8 cellular contexts compared by ENCODE assay signal in genomic region chrX:49177338-49177833, GRCh38. TPM values are rescaled to one million over a fixed set of nuclear protein-coding genes. Genes with fewer than 3 reads are reported as not detected.
DNase-seq lines count a peak whose midpoint lies in the region; ATAC-seq, FAIRE-seq and TF ChIP-seq lines count a peak whose summit lies in the region.

No MANE protein-coding gene starts in this region.

- H3K27ac ChIP-seq in A673 (ENCODE audit: low read depth, low read length, poor library complexity, severe bottlenecking) (peak overlapping the region; percentile 37), HepG2 (ENCODE audit: extremely low read length, insufficient read depth, low read length) (no peak overlapping the region)

- H3K4me1 ChIP-seq in A673 (ENCODE audit: insufficient read depth, low read length, poor library complexity, severe bottlenecking) (no peaks in the 10 kb centered on the region), HepG2 (ENCODE audit: insufficient read depth, low read length) (no peaks in the 10 kb centered on the region)

- TF ChIP-seq CTCF in A673 (conservative IDR thresholded peaks at IDR 0.05; ENCODE audit: low read depth, low read length) (no peak), HepG2 (CRISPR knock-in tag; IDR thresholded peaks at IDR 0.05) (peak; percentile 39)

- no peak for TF ChIP-seq RAD21 in HepG2 (CRISPR knock-in tag; IDR thresholded peaks at IDR 0.05)

- DNase-seq in A673 (ENCODE audit: low spot score) = no peak
- DNase-seq in HuH-7 (ENCODE audit: low spot score) = peak; percentile 54
- DNase-seq in activated naive CD8-positive, alpha-beta T cell treated with anti-CD3 and anti-CD28 coated beads, Interleukin-2, amount 10 ng/mL, durations not matched to agents 7 days and 5 days = no peak
- no peak for DNase-seq in HepG2 (ENCODE audit: low spot score)
- no peak for DNase-seq in stimulated activated CD4-positive, alpha-beta T cell treated with anti-CD3 and anti-CD28 coated beads, Interleukin-4, amount 100 ng/mL, for 4 hours
- no peak for DNase-seq in HEK293T (ENCODE audit: extremely low spot score)
- no peak for DNase-seq in HT-29 (ENCODE audit: low spot score)

- TF ChIP-seq POLR2A in HepG2 (IDR thresholded peaks at IDR 0.05; ENCODE audit: insufficient read depth in 1 of 2, low read depth in 2 of 2, low read length in 2 of 2) = no peak

- no peak overlapping the region for H3K4me3 ChIP-seq in A673 (ENCODE audit: low read depth, low read length, poor library complexity, severe bottlenecking)
- H3K4me3 ChIP-seq in HepG2 (replicated peaks in 1 of 3; ENCODE audit: insufficient read depth in 1 of 3, low read depth in 2 of 3, low read length in 3 of 3) = no peak overlapping the region

- H3K27me3 Mint-ChIP-seq in activated naive CD8-positive, alpha-beta T cell treated with anti-CD3 and anti-CD28 coated beads, Interleukin-2, amount 10 ng/mL, durations not matched to agents 7 days and 5 days = no peaks in the 10 kb centered on the region

- peak; percentile 50 for ATAC-seq in activated naive CD8-positive, alpha-beta T cell treated with anti-CD3 and anti-CD28 coated beads, Interleukin-2, amount 10 ng/mL, durations not matched to agents 7 days and 5 days (ENCODE audit: low read depth)
- ATAC-seq in HepG2 = peak; percentile 64
- no peak for ATAC-seq in HG02973 (IDR thresholded peaks at IDR 0.05; ENCODE audit: unreplicated experiment)

- no peaks in the 10 kb centered on the region for H3K79me2 ChIP-seq in HepG2 (ENCODE audit: insufficient read depth, low read length)

- H4K20me1 ChIP-seq in HepG2 (ENCODE audit: insufficient read depth, low read length) = no peaks in the 10 kb centered on the region

- in situ Hi-C loops in HepG2 (cut with HindIII; ENCODE audit: extremely low pct_ligation_motif_present, low pct_unique_long_range_greater_than_20kb) = no loop called here

- H3K4me1 Mint-ChIP-seq in activated naive CD8-positive, alpha-beta T cell treated with anti-CD3 and anti-CD28 coated beads, Interleukin-2, amount 10 ng/mL, durations not matched to agents 7 days and 5 days = peaks cover 15% of the 10 kb centered on the region

- intact Hi-C loops in A673 (cut with micrococcal nuclease; ENCODE audit: unreplicated experiment) = no loop called here
- intact Hi-C loops in HepG2 (cut with micrococcal nuclease; ENCODE audit: unreplicated experiment) = no loop called here

- H3K27ac Mint-ChIP-seq in activated naive CD8-positive, alpha-beta T cell treated with anti-CD3 and anti-CD28 coated beads, Interleukin-2, amount 10 ng/mL, durations not matched to agents 7 days and 5 days = peak overlapping the region; percentile 64

- no peaks in the 10 kb centered on the region for H3K9me3 Mint-ChIP-seq in activated naive CD8-positive, alpha-beta T cell treated with anti-CD3 and anti-CD28 coated beads, Interleukin-2, amount 10 ng/mL, durations not matched to agents 7 days and 5 days

- H3K36me3 Mint-ChIP-seq in activated naive CD8-positive, alpha-beta T cell treated with anti-CD3 and anti-CD28 coated beads, Interleukin-2, amount 10 ng/mL, durations not matched to agents 7 days and 5 days = peaks cover 23% of the 10 kb centered on the region

- H3K9ac ChIP-seq in HepG2 (ENCODE audit: insufficient read depth, low read depth, low read length) = no peak overlapping the region

- no peak overlapping the region for H3K4me2 ChIP-seq in HepG2 (ENCODE audit: low read depth, low read length)

- CTCF ChIA-PET in A673 (lab: Charles Lee) (no interaction called here), HepG2 (lab: Yijun Ruan, JAX; ENCODE audit: low intra/inter-chr PET ratio, low total read pairs) (no interaction called here), HEK293T (lab: Yijun Ruan, JAX) (no interaction called here)

- TF ChIP-seq EP300 in HepG2 (IDR thresholded peaks at IDR 0.05; ENCODE audit: low read depth in 2 of 2, low read length in 2 of 2) (no peak), HepG2 (CRISPR knock-in tag; IDR thresholded peaks at IDR 0.05; ENCODE audit: borderline replicate concordance) (no peak)

- POLR2A ChIA-PET in A673 (lab: Charles Lee; ENCODE audit: low non-redundant PET) = no interaction called here
- POLR2A ChIA-PET in activated naive CD8-positive, alpha-beta T cell treated with anti-CD3 and anti-CD28 coated beads, Interleukin-2, amount 10 ng/mL, durations not matched to agents 7 days and 5 days (lab: Charles Lee) = no interaction called here
- POLR2A ChIA-PET in HepG2 (lab: Yijun Ruan, JAX) = no interaction called here
- POLR2A ChIA-PET in HEK293T (lab: Yijun Ruan, JAX) = no interaction called here

- 97% methylated on average over 4 of the region's 4 CpGs for WGBS in HepG2 (ENCODE audit: low lambda C conversion rate)

- BruUV-seq in A673 (replicated peaks; lab: Mats Ljungman, UMichigan) = no TSS peak
- no TSS peak for BruUV-seq in HepG2 (replicated peaks; lab: Mats Ljungman, UMichigan)

- H3K27me3 ChIP-seq in A673 (replicated peaks; ENCODE audit: insufficient read depth, low read depth, low read length, poor library complexity) = no peaks in the 10 kb centered on the region
- H3K27me3 ChIP-seq in HepG2 (ENCODE audit: control insufficient read depth in 1 of 2, insufficient read depth in 2 of 2, low read length in 2 of 2) = no peaks in the 10 kb centered on the region

- H3K9me3 ChIP-seq in A673 (ENCODE audit: low read depth, low read length, poor library complexity, severe bottlenecking) (no peaks in the 10 kb centered on the region), HepG2 (ENCODE audit: low read length) (no peaks in the 10 kb centered on the region)

- no peak overlapping the region for H2AFZ ChIP-seq in HepG2 (ENCODE audit: low read length)

- H3K4me3 Mint-ChIP-seq in activated naive CD8-positive, alpha-beta T cell treated with anti-CD3 and anti-CD28 coated beads, Interleukin-2, amount 10 ng/mL, durations not matched to agents 7 days and 5 days = no peak overlapping the region

- H3K36me3 ChIP-seq in A673 (ENCODE audit: insufficient read depth, low read length, poor library complexity, severe bottlenecking) (peaks cover 7% of the 10 kb centered on the region), HepG2 (replicated peaks in 1 of 2; ENCODE audit: control insufficient read depth in 1 of 2, insufficient read depth in 2 of 2, low read length in 2 of 2) (peaks cover 0 to 2% of the 10 kb centered on the region in 2 experiments; a peak in 1 of 5 replicates)

- no peak for FAIRE-seq in HepG2 (lab: Jason Lieb, UNC)

RNA-seq across cellular contexts. Expression of gene PLP2, which starts 5.7 kb away (rescaled TPM):
- total RNA-seq in A673 (2021) = 70.0 and 87.5 TPM in 2 replicates
- total RNA-seq in activated naive CD8-positive, alpha-beta T cell treated with anti-CD3 and anti-CD28 coated beads, Interleukin-2, amount 10 ng/mL, durations not matched to agents 7 days and 5 days = 10 to 100 TPM; 47.5 to 50.4 TPM
- 0.18 and 0.40 TPM in 2 replicates for total RNA-seq in HepG2 (2016; rRNA removed; fragmentation: Illumina TruSeq; extraction: Trizol)
- total RNA-seq in HepG2 (2016; cell fraction: cytosol; rRNA removed; fragmentation: Illumina TruSeq; extraction: Trizol; ENCODE audit: low read depth) = not detected in 2 replicates
- total RNA-seq in HepG2 (2016; cell fraction: insoluble cytoplasmic fraction; rRNA removed; fragmentation: Illumina TruSeq; extraction: Trizol) = 0.19 and 0.24 TPM in 2 replicates
- 0.45 TPM in 1 of 2 replicates, not detected in the other for total RNA-seq in HepG2 (2016; cell fraction: membrane; rRNA removed; fragmentation: Illumina TruSeq; extraction: Trizol)
- total RNA-seq in HepG2 (2016; cell fraction: nucleus; rRNA removed; fragmentation: Illumina TruSeq; extraction: Trizol) = 0.50 TPM in 1 of 2 replicates, not detected in the other
- polyA plus RNA-seq in HepG2 (2011; rRNA removed) = 3.6 and 5.1 TPM in 2 replicates
- polyA plus RNA-seq in HepG2 (2011; cell fraction: cytosol; rRNA removed) = 4.2 and 6.6 TPM in 2 replicates
- polyA plus RNA-seq in HepG2 (2011; cell fraction: nucleus; rRNA removed) = 1.5 and 1.9 TPM in 2 replicates
- 2.8 and 4.2 TPM in 2 replicates for polyA plus RNA-seq in HepG2 (2012)
- polyA plus RNA-seq in HepG2 (2016; cell fraction: cytosol; fragmentation: Illumina TruSeq; extraction: Trizol; ENCODE audit: low read depth) = 0.70 and 0.82 TPM in 2 replicates
- polyA plus RNA-seq in HepG2 (2016; cell fraction: insoluble cytoplasmic fraction; fragmentation: Illumina TruSeq; extraction: Trizol; ENCODE audit: low read depth) = 0.23 and 0.32 TPM in 2 replicates
- polyA plus RNA-seq in HepG2 (2016; cell fraction: membrane; fragmentation: Illumina TruSeq; extraction: Trizol; ENCODE audit: low read depth) = 0.83 and 0.88 TPM in 2 replicates
- polyA plus RNA-seq in HepG2 (2016; cell fraction: nucleus; fragmentation: Illumina TruSeq; extraction: Trizol; ENCODE audit: insufficient read depth, low read depth) = 0.70 and 0.76 TPM in 2 replicates
- polyA minus RNA-seq in HepG2 (2011; rRNA and poly(A)+ RNA removed; ENCODE audit: low replicate concordance) = 4.8 and 952 TPM in 2 replicates
- 1.8 and 2.3 TPM in 2 replicates for polyA minus RNA-seq in HepG2 (2011; cell fraction: cytosol; rRNA and poly(A)+ RNA removed)
- 1.3 and 1.9 TPM in 2 replicates for polyA minus RNA-seq in HepG2 (2011; cell fraction: nucleus; rRNA and poly(A)+ RNA removed)
- 27.3 and 28.1 TPM in 2 replicates for total RNA-seq in HT-29 (2014; rRNA removed; shearing (Covaris generic))

RNA-seq across cellular contexts. Expression of gene PRICKLE3, which starts 8.8 kb away (rescaled TPM):
- 4.8 and 6.7 TPM in 2 replicates for total RNA-seq in A673 (2021)
- total RNA-seq in activated naive CD8-positive, alpha-beta T cell treated with anti-CD3 and anti-CD28 coated beads, Interleukin-2, amount 10 ng/mL, durations not matched to agents 7 days and 5 days = 10 to 100 TPM; 16.1 to 16.7 TPM
- total RNA-seq in HepG2 (2016; rRNA removed; fragmentation: Illumina TruSeq; extraction: Trizol) = 2.5 and 2.6 TPM in 2 replicates
- 1.5 and 2.5 TPM in 2 replicates for total RNA-seq in HepG2 (2016; cell fraction: cytosol; rRNA removed; fragmentation: Illumina TruSeq; extraction: Trizol; ENCODE audit: low read depth)
- total RNA-seq in HepG2 (2016; cell fraction: insoluble cytoplasmic fraction; rRNA removed; fragmentation: Illumina TruSeq; extraction: Trizol) = 2.2 and 2.6 TPM in 2 replicates
- 2.7 and 4.0 TPM in 2 replicates for total RNA-seq in HepG2 (2016; cell fraction: membrane; rRNA removed; fragmentation: Illumina TruSeq; extraction: Trizol)
- total RNA-seq in HepG2 (2016; cell fraction: nucleus; rRNA removed; fragmentation: Illumina TruSeq; extraction: Trizol) = 4.3 and 4.4 TPM in 2 replicates
- 2.6 and 2.9 TPM in 2 replicates for polyA plus RNA-seq in HepG2 (2011; rRNA removed)
- 1.6 and 1.7 TPM in 2 replicates for polyA plus RNA-seq in HepG2 (2011; cell fraction: cytosol; rRNA removed)
- 17.3 and 17.7 TPM in 2 replicates for polyA plus RNA-seq in HepG2 (2011; cell fraction: nucleus; rRNA removed)
- 3.2 and 4.9 TPM in 2 replicates for polyA plus RNA-seq in HepG2 (2012)
- polyA plus RNA-seq in HepG2 (2016; cell fraction: cytosol; fragmentation: Illumina TruSeq; extraction: Trizol; ENCODE audit: low read depth) = 1.0 and 1.1 TPM in 2 replicates
- 2.2 and 2.8 TPM in 2 replicates for polyA plus RNA-seq in HepG2 (2016; cell fraction: insoluble cytoplasmic fraction; fragmentation: Illumina TruSeq; extraction: Trizol; ENCODE audit: low read depth)
- polyA plus RNA-seq in HepG2 (2016; cell fraction: membrane; fragmentation: Illumina TruSeq; extraction: Trizol; ENCODE audit: low read depth) = 1.9 and 2.3 TPM in 2 replicates
- 8.7 and 12.2 TPM in 2 replicates for polyA plus RNA-seq in HepG2 (2016; cell fraction: nucleus; fragmentation: Illumina TruSeq; extraction: Trizol; ENCODE audit: insufficient read depth, low read depth)
- 4.0 and 25.7 TPM in 2 replicates for polyA minus RNA-seq in HepG2 (2011; rRNA and poly(A)+ RNA removed; ENCODE audit: low replicate concordance)
- polyA minus RNA-seq in HepG2 (2011; cell fraction: cytosol; rRNA and poly(A)+ RNA removed) = 2.5 and 2.6 TPM in 2 replicates
- polyA minus RNA-seq in HepG2 (2011; cell fraction: nucleus; rRNA and poly(A)+ RNA removed) = 5.2 and 5.6 TPM in 2 replicates
- total RNA-seq in HT-29 (2014; rRNA removed; shearing (Covaris generic)) = 19.0 and 22.3 TPM in 2 replicates

RNA-seq across cellular contexts. Expression of gene MAGIX, which starts 14.8 kb away (rescaled TPM):
- total RNA-seq in A673 (2021) (1.1 and 1.5 TPM in 2 replicates), HepG2 (2016; rRNA removed; fragmentation: Illumina TruSeq; extraction: Trizol) (1.0 and 1.2 TPM in 2 replicates)
- 1 to 10 TPM in 1 of 2 experiments, under 1 TPM in 1; 0.91 to 1.1 TPM for total RNA-seq in activated naive CD8-positive, alpha-beta T cell treated with anti-CD3 and anti-CD28 coated beads, Interleukin-2, amount 10 ng/mL, durations not matched to agents 7 days and 5 days
- total RNA-seq in HepG2 (2016; cell fraction: cytosol; rRNA removed; fragmentation: Illumina TruSeq; extraction: Trizol; ENCODE audit: low read depth) = 0.35 and 0.40 TPM in 2 replicates
- total RNA-seq in HepG2 (2016; cell fraction: insoluble cytoplasmic fraction; rRNA removed; fragmentation: Illumina TruSeq; extraction: Trizol) = 0.65 and 1.4 TPM in 2 replicates
- 0.65 and 0.90 TPM in 2 replicates for total RNA-seq in HepG2 (2016; cell fraction: membrane; rRNA removed; fragmentation: Illumina TruSeq; extraction: Trizol)
- total RNA-seq in HepG2 (2016; cell fraction: nucleus; rRNA removed; fragmentation: Illumina TruSeq; extraction: Trizol) = 0.78 and 0.85 TPM in 2 replicates
- polyA plus RNA-seq in HepG2 (2011; rRNA removed) = 0.37 and 0.63 TPM in 2 replicates
- polyA plus RNA-seq in HepG2 (2011; cell fraction: cytosol; rRNA removed) = 0.35 and 1.4 TPM in 2 replicates
- polyA plus RNA-seq in HepG2 (2011; cell fraction: nucleus; rRNA removed) = 1.9 and 2.3 TPM in 2 replicates
- 0.21 and 0.40 TPM in 2 replicates for polyA plus RNA-seq in HepG2 (2012)
- polyA plus RNA-seq in HepG2 (2016; cell fraction: cytosol; fragmentation: Illumina TruSeq; extraction: Trizol; ENCODE audit: low read depth) = 0.27 and 0.53 TPM in 2 replicates
- polyA plus RNA-seq in HepG2 (2016; cell fraction: insoluble cytoplasmic fraction; fragmentation: Illumina TruSeq; extraction: Trizol; ENCODE audit: low read depth) = 0.74 and 1.2 TPM in 2 replicates
- 0.58 and 1.1 TPM in 2 replicates for polyA plus RNA-seq in HepG2 (2016; cell fraction: membrane; fragmentation: Illumina TruSeq; extraction: Trizol; ENCODE audit: low read depth)
- 0.57 and 1.8 TPM in 2 replicates for polyA plus RNA-seq in HepG2 (2016; cell fraction: nucleus; fragmentation: Illumina TruSeq; extraction: Trizol; ENCODE audit: insufficient read depth, low read depth)
- 0.60 and 1.7 TPM in 2 replicates for polyA minus RNA-seq in HepG2 (2011; rRNA and poly(A)+ RNA removed; ENCODE audit: low replicate concordance)
- not detected in 2 replicates for polyA minus RNA-seq in HepG2 (2011; cell fraction: cytosol; rRNA and poly(A)+ RNA removed)
- 0.52 and 1.2 TPM in 2 replicates for polyA minus RNA-seq in HepG2 (2011; cell fraction: nucleus; rRNA and poly(A)+ RNA removed)
- 12.6 and 13.6 TPM in 2 replicates for total RNA-seq in HT-29 (2014; rRNA removed; shearing (Covaris generic))

RNA-seq across cellular contexts. Expression of gene SYP, which starts 22.6 kb away (rescaled TPM):
- total RNA-seq in A673 (2021) (14.6 and 16.3 TPM in 2 replicates), HepG2 (2016; rRNA removed; fragmentation: Illumina TruSeq; extraction: Trizol) (1.7 and 2.5 TPM in 2 replicates)
- 1 to 10 TPM; 2.6 to 3.6 TPM for total RNA-seq in activated naive CD8-positive, alpha-beta T cell treated with anti-CD3 and anti-CD28 coated beads, Interleukin-2, amount 10 ng/mL, durations not matched to agents 7 days and 5 days
- 0.40 and 0.62 TPM in 2 replicates for total RNA-seq in HepG2 (2016; cell fraction: cytosol; rRNA removed; fragmentation: Illumina TruSeq; extraction: Trizol; ENCODE audit: low read depth)
- 0.62 and 2.3 TPM in 2 replicates for total RNA-seq in HepG2 (2016; cell fraction: insoluble cytoplasmic fraction; rRNA removed; fragmentation: Illumina TruSeq; extraction: Trizol)
- 0.55 and 0.93 TPM in 2 replicates for total RNA-seq in HepG2 (2016; cell fraction: membrane; rRNA removed; fragmentation: Illumina TruSeq; extraction: Trizol)
- total RNA-seq in HepG2 (2016; cell fraction: nucleus; rRNA removed; fragmentation: Illumina TruSeq; extraction: Trizol) = 1.4 and 2.4 TPM in 2 replicates
- 2.0 and 4.4 TPM in 2 replicates for polyA plus RNA-seq in HepG2 (2011; rRNA removed)
- 2.7 and 2.9 TPM in 2 replicates for polyA plus RNA-seq in HepG2 (2011; cell fraction: cytosol; rRNA removed)
- polyA plus RNA-seq in HepG2 (2011; cell fraction: nucleus; rRNA removed) = 3.0 and 5.4 TPM in 2 replicates
- 6.5 and 6.7 TPM in 2 replicates for polyA plus RNA-seq in HepG2 (2012)
- 0.21 and 0.33 TPM in 2 replicates for polyA plus RNA-seq in HepG2 (2016; cell fraction: cytosol; fragmentation: Illumina TruSeq; extraction: Trizol; ENCODE audit: low read depth)
- polyA plus RNA-seq in HepG2 (2016; cell fraction: insoluble cytoplasmic fraction; fragmentation: Illumina TruSeq; extraction: Trizol; ENCODE audit: low read depth) = 0.52 and 0.99 TPM in 2 replicates
- 0.50 and 0.73 TPM in 2 replicates for polyA plus RNA-seq in HepG2 (2016; cell fraction: membrane; fragmentation: Illumina TruSeq; extraction: Trizol; ENCODE audit: low read depth)
- 3.2 and 4.6 TPM in 2 replicates for polyA plus RNA-seq in HepG2 (2016; cell fraction: nucleus; fragmentation: Illumina TruSeq; extraction: Trizol; ENCODE audit: insufficient read depth, low read depth)
- 1.6 and 4.4 TPM in 2 replicates for polyA minus RNA-seq in HepG2 (2011; rRNA and poly(A)+ RNA removed; ENCODE audit: low replicate concordance)
- 2.1 and 3.0 TPM in 2 replicates for polyA minus RNA-seq in HepG2 (2011; cell fraction: cytosol; rRNA and poly(A)+ RNA removed)
- 1.7 and 2.2 TPM in 2 replicates for polyA minus RNA-seq in HepG2 (2011; cell fraction: nucleus; rRNA and poly(A)+ RNA removed)
- total RNA-seq in HT-29 (2014; rRNA removed; shearing (Covaris generic)) = 0.61 and 1.1 TPM in 2 replicates

RNA-seq across cellular contexts. Expression of gene GPKOW, which starts 53.9 kb away (rescaled TPM):
- total RNA-seq in A673 (2021) = 24.9 and 29.1 TPM in 2 replicates
- total RNA-seq in activated naive CD8-positive, alpha-beta T cell treated with anti-CD3 and anti-CD28 coated beads, Interleukin-2, amount 10 ng/mL, durations not matched to agents 7 days and 5 days = 10 to 100 TPM; 27.5 to 27.6 TPM
- total RNA-seq in HepG2 (2016; rRNA removed; fragmentation: Illumina TruSeq; extraction: Trizol) = 18.7 and 21.5 TPM in 2 replicates
- 1.9 and 2.4 TPM in 2 replicates for total RNA-seq in HepG2 (2016; cell fraction: cytosol; rRNA removed; fragmentation: Illumina TruSeq; extraction: Trizol; ENCODE audit: low read depth)
- 17.8 and 20.5 TPM in 2 replicates for total RNA-seq in HepG2 (2016; cell fraction: insoluble cytoplasmic fraction; rRNA removed; fragmentation: Illumina TruSeq; extraction: Trizol)
- total RNA-seq in HepG2 (2016; cell fraction: membrane; rRNA removed; fragmentation: Illumina TruSeq; extraction: Trizol) = 4.0 and 4.1 TPM in 2 replicates
- 7.2 and 9.0 TPM in 2 replicates for total RNA-seq in HepG2 (2016; cell fraction: nucleus; rRNA removed; fragmentation: Illumina TruSeq; extraction: Trizol)
- 22.6 and 26.2 TPM in 2 replicates for polyA plus RNA-seq in HepG2 (2011; rRNA removed)
- polyA plus RNA-seq in HepG2 (2011; cell fraction: cytosol; rRNA removed) = 27.2 and 29.3 TPM in 2 replicates
- polyA plus RNA-seq in HepG2 (2011; cell fraction: nucleus; rRNA removed) = 11.7 and 13.7 TPM in 2 replicates
- polyA plus RNA-seq in HepG2 (2012) = 14.0 and 17.6 TPM in 2 replicates
- polyA plus RNA-seq in HepG2 (2016; cell fraction: cytosol; fragmentation: Illumina TruSeq; extraction: Trizol; ENCODE audit: low read depth) = 1.6 and 2.0 TPM in 2 replicates
- polyA plus RNA-seq in HepG2 (2016; cell fraction: insoluble cytoplasmic fraction; fragmentation: Illumina TruSeq; extraction: Trizol; ENCODE audit: low read depth) = 21.6 and 21.9 TPM in 2 replicates
- 2.3 and 2.5 TPM in 2 replicates for polyA plus RNA-seq in HepG2 (2016; cell fraction: membrane; fragmentation: Illumina TruSeq; extraction: Trizol; ENCODE audit: low read depth)
- polyA plus RNA-seq in HepG2 (2016; cell fraction: nucleus; fragmentation: Illumina TruSeq; extraction: Trizol; ENCODE audit: insufficient read depth, low read depth) = 11.4 and 12.8 TPM in 2 replicates
- polyA minus RNA-seq in HepG2 (2011; rRNA and poly(A)+ RNA removed; ENCODE audit: low replicate concordance) = 10.7 and 22.1 TPM in 2 replicates
- polyA minus RNA-seq in HepG2 (2011; cell fraction: cytosol; rRNA and poly(A)+ RNA removed) = 9.2 and 12.6 TPM in 2 replicates
- polyA minus RNA-seq in HepG2 (2011; cell fraction: nucleus; rRNA and poly(A)+ RNA removed) = 8.0 and 8.5 TPM in 2 replicates
- 39.4 and 41.6 TPM in 2 replicates for total RNA-seq in HT-29 (2014; rRNA removed; shearing (Covaris generic))

Comparison
In these comparisons a context has a peak if more than half of its experiments do, and no peak if none do; other contexts are left out.
1. RNA of gene PLP2, which starts 5.7 kb away (total RNA-seq): 70.0 to 87.5 TPM in A673, 47.5 to 50.4 TPM in activated naive CD8-positive, alpha-beta T cell treated with anti-CD3 and anti-CD28 coated beads, Interleukin-2, amount 10 ng/mL, durations not matched to agents 7 days and 5 days and 27.3 to 28.1 TPM in HT-29; 0.18 to 0.50 TPM in HepG2; every median in the first group is over 10 times any median in the second.